ENCODE assay signal across 8 cellular contexts in the genomic region with DNA sequence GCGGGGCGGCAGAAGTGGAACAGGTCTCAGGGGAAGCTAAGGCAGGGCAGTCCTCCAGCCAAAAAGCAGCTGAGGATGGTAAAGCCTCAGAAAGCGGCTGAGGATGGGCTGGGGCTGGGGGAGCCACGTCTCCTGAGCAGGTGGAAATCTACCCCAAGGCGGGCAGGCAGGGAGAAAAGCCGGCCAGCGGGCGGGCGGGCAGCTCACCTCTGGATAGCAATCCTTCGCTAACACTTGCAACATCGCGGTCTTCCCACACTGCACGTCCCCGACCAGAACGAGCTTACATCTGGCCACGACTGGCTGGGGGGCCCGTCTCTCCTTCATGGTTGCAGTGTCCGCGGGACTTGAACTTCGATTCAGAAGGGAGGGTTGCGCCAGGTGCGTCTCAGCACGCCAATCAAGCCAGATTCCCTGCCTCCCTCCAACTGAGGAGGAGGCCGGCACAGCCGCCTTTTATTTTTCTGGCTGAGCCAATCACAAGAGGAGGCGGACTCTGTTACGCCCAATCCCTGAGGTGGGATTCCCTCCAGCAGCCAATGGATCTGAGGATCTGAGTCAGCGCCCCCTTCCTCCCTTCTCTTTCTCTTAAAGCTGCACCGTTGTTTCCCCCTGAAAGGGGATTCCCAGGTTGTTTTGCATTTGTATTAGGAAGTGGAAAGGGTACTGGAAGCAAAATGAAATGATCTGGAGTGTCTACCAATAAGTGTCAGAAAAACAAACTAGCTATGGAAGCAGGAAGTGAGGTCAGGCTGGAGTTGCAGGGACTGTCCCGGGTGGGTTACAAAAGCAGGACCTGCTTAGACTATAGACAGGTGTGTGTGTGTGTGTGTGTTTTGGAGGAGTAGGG. TPM values are rescaled to one million over a fixed set of nuclear protein-coding genes. Genes with fewer than 3 reads are reported as not detected.
DNase-seq lines count a peak whose midpoint lies in the region; ATAC-seq, FAIRE-seq and TF ChIP-seq lines count a peak whose summit lies in the region.

A gene (minus strand): TSS at position 430 of the 850 bp plus-strand sequence. CDS start 103 bp downstream, at position 327.

- TF ChIP-seq CTCF in C4-2B (conservative IDR thresholded peaks at IDR 0.05) = no peak
- 0 out of 2 replicates have a peak, but pooled peaks have one; percentile 2 for TF ChIP-seq CTCF in HepG2 (CRISPR knock-in tag; IDR thresholded peaks at IDR 0.05)

- TF ChIP-seq POLR2A in HepG2 (IDR thresholded peaks at IDR 0.05; ENCODE audit: insufficient read depth in 1 of 2, low read depth in 2 of 2, low read length in 2 of 2) = peak; percentile 99

- no peak within 1 kb of the TSS for H2AFZ ChIP-seq in HepG2 (ENCODE audit: low read length)

- TSS peak; percentile 79 for BruUV-seq in HepG2 (replicated peaks; lab: Mats Ljungman, UMichigan)

- H3K9me3 ChIP-seq in HepG2 (ENCODE audit: low read length) = no peaks in the 10 kb centered on the region

- peak within 1 kb of the TSS; percentile 64 for H3K9ac ChIP-seq in HepG2 (ENCODE audit: insufficient read depth, low read depth, low read length)

- H3K4me3 ChIP-seq in HepG2 (replicated peaks in 1 of 3; ENCODE audit: insufficient read depth in 1 of 3, low read depth in 2 of 3, low read length in 3 of 3) = peak within 1 kb of the TSS; percentile 59 to 82 (median 76)

- DNase-seq in NCI-H69 (lab: John Stamatoyannopoulos, UW) = peak; percentile 98
- peak; percentile 85 to 89 for DNase-seq in activated CD4-positive, alpha-beta T cell treated with anti-CD3 and anti-CD28 coated beads, Interleukin-2, amount 50 U/mL, for 48 hours
- DNase-seq in dermis microvascular lymphatic vessel endothelial cell (ENCODE audit: low read depth in 2 of 2) = peak; percentile 93 to 98
- peak; percentile 94 for DNase-seq in HepG2 (ENCODE audit: low spot score)
- DNase-seq in stimulated activated CD4-positive, alpha-beta T cell treated with anti-CD3 and anti-CD28 coated beads, Interleukin-2, amount 100 ng/mL, for 48 hours = peak; percentile 75 to 78

- H3K4me1 ChIP-seq in HepG2 (ENCODE audit: insufficient read depth, low read length) = peaks cover 39% of the 10 kb centered on the region

- peaks cover 0 to 1% of the 10 kb centered on the region in 2 experiments; a peak in 1 of 5 replicates for H3K36me3 ChIP-seq in HepG2 (replicated peaks in 1 of 2; ENCODE audit: control insufficient read depth in 1 of 2, insufficient read depth in 2 of 2, low read length in 2 of 2)

- peak; percentile 94 for FAIRE-seq in HepG2 (lab: Jason Lieb, UNC)

- intact Hi-C loops in HepG2 (cut with micrococcal nuclease; ENCODE audit: unreplicated experiment) = loop anchor here (1.0 to 2.0 kb wide), 2 partner anchors 13 to 17 kb away; a partner anchor contains a TSS

- CTCF ChIA-PET in HepG2 (lab: Yijun Ruan, JAX; ENCODE audit: low intra/inter-chr PET ratio, low total read pairs) = no interaction called here

- TF ChIP-seq EP300 in HepG2 (IDR thresholded peaks at IDR 0.05; ENCODE audit: low read depth in 2 of 2, low read length in 2 of 2) (no peak), HepG2 (CRISPR knock-in tag; IDR thresholded peaks at IDR 0.05; ENCODE audit: borderline replicate concordance) (no peak)

- peak; percentile 91 for ATAC-seq in GM19372 (IDR thresholded peaks at IDR 0.05; ENCODE audit: low read depth, unreplicated experiment)
- peak; percentile 91 for ATAC-seq in HG03521 (IDR thresholded peaks at IDR 0.05; ENCODE audit: unreplicated experiment)
- peak; percentile 92 for ATAC-seq in HepG2

- H3K4me2 ChIP-seq in HepG2 (ENCODE audit: low read depth, low read length) = peak within 1 kb of the TSS; percentile 90

- no peaks in the 10 kb centered on the region for H3K79me2 ChIP-seq in HepG2 (ENCODE audit: insufficient read depth, low read length)

- POLR2A ChIA-PET in HepG2 (lab: Yijun Ruan, JAX) = interaction anchor here (0.7 to 3.9 kb wide), 33 partner anchors 8 to 266 kb away, joined by 3 to 115 read pairs (median 4); a partner anchor contains a TSS

- peak within 1 kb of the TSS; percentile 44 for H3K27ac ChIP-seq in C4-2B
- peak within 1 kb of the TSS; percentile 46 for H3K27ac ChIP-seq in HepG2 (ENCODE audit: extremely low read length, insufficient read depth, low read length)

- H3K27me3 ChIP-seq in HepG2 (ENCODE audit: control insufficient read depth in 1 of 2, insufficient read depth in 2 of 2, low read length in 2 of 2) = no peaks in the 10 kb centered on the region; a peak in 1 of 5 replicates

- no peak for TF ChIP-seq RAD21 in HepG2 (CRISPR knock-in tag; IDR thresholded peaks at IDR 0.05)

- no peaks in the 10 kb centered on the region for H4K20me1 ChIP-seq in HepG2 (ENCODE audit: insufficient read depth, low read length)

- in situ Hi-C loops in HepG2 (cut with HindIII; ENCODE audit: extremely low pct_ligation_motif_present, low pct_unique_long_range_greater_than_20kb) = no loop called here

- WGBS in HepG2 (ENCODE audit: low lambda C conversion rate) = 3% methylated on average over 7 of the region's 30 CpGs

TF ChIP-seq in HepG2, 621 proteins besides CTCF, POLR2A, EP300 and RAD21 (continues in another document):
- TF ChIP-seq CEBPG (CRISPR knock-in tag; IDR thresholded peaks at IDR 0.05) (0 out of 2 replicates have a peak, but pooled peaks have one; percentile 27), RFX1 (IDR thresholded peaks at IDR 0.05) (no peak), DR1 (CRISPR knock-in tag; IDR thresholded peaks at IDR 0.05) (peak; percentile 87), ZNF772 (CRISPR knock-in tag; IDR thresholded peaks at IDR 0.05) (no peak)
- TF ChIP-seq, protein P1, sequence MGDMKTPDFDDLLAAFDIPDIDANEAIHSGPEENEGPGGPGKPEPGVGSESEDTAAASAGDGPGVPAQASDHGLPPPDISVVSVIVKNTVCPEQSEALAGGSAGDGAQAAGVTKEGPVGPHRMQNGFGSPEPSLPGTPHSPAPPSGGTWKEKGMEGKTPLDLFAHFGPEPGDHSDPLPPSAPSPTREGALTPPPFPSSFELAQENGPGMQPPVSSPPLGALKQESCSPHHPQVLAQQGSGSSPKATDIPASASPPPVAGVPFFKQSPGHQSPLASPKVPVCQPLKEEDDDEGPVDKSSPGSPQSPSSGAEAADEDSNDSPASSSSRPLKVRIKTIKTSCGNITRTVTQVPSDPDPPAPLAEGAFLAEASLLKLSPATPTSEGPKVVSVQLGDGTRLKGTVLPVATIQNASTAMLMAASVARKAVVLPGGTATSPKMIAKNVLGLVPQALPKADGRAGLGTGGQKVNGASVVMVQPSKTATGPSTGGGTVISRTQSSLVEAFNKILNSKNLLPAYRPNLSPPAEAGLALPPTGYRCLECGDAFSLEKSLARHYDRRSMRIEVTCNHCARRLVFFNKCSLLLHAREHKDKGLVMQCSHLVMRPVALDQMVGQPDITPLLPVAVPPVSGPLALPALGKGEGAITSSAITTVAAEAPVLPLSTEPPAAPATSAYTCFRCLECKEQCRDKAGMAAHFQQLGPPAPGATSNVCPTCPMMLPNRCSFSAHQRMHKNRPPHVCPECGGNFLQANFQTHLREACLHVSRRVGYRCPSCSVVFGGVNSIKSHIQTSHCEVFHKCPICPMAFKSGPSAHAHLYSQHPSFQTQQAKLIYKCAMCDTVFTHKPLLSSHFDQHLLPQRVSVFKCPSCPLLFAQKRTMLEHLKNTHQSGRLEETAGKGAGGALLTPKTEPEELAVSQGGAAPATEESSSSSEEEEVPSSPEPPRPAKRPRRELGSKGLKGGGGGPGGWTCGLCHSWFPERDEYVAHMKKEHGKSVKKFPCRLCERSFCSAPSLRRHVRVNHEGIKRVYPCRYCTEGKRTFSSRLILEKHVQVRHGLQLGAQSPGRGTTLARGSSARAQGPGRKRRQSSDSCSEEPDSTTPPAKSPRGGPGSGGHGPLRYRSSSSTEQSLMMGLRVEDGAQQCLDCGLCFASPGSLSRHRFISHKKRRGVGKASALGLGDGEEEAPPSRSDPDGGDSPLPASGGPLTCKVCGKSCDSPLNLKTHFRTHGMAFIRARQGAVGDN (CRISPR knock-in tag; IDR thresholded peaks at IDR 0.05) = peak; percentile 72

RNA-seq across cellular contexts. Expression of the gene that starts here (rescaled TPM):
- total RNA-seq in dermis microvascular lymphatic vessel endothelial cell (3.2 and 6.1 TPM in 2 replicates), HepG2 (2016; rRNA removed; fragmentation: Illumina TruSeq; extraction: Trizol) (1.8 and 2.2 TPM in 2 replicates)
- 0.88 and 1.9 TPM in 2 replicates for total RNA-seq in HepG2 (2016; cell fraction: cytosol; rRNA removed; fragmentation: Illumina TruSeq; extraction: Trizol; ENCODE audit: low read depth)
- total RNA-seq in HepG2 (2016; cell fraction: insoluble cytoplasmic fraction; rRNA removed; fragmentation: Illumina TruSeq; extraction: Trizol) = 2.5 and 2.9 TPM in 2 replicates
- total RNA-seq in HepG2 (2016; cell fraction: membrane; rRNA removed; fragmentation: Illumina TruSeq; extraction: Trizol) = 1.2 and 1.4 TPM in 2 replicates
- 1.9 and 3.0 TPM in 2 replicates for total RNA-seq in HepG2 (2016; cell fraction: nucleus; rRNA removed; fragmentation: Illumina TruSeq; extraction: Trizol)
- 1.9 and 2.8 TPM in 2 replicates for polyA plus RNA-seq in HepG2 (2011; rRNA removed)
- polyA plus RNA-seq in HepG2 (2011; cell fraction: cytosol; rRNA removed) = 1.3 and 2.0 TPM in 2 replicates
- 1.8 and 1.9 TPM in 2 replicates for polyA plus RNA-seq in HepG2 (2011; cell fraction: nucleus; rRNA removed)
- polyA plus RNA-seq in HepG2 (2012) = 0.71 and 1.1 TPM in 2 replicates
- polyA plus RNA-seq in HepG2 (2016; cell fraction: cytosol; fragmentation: Illumina TruSeq; extraction: Trizol; ENCODE audit: low read depth) = 0.32 and 0.35 TPM in 2 replicates
- polyA plus RNA-seq in HepG2 (2016; cell fraction: insoluble cytoplasmic fraction; fragmentation: Illumina TruSeq; extraction: Trizol; ENCODE audit: low read depth) = 2.7 and 3.6 TPM in 2 replicates
- polyA plus RNA-seq in HepG2 (2016; cell fraction: membrane; fragmentation: Illumina TruSeq; extraction: Trizol; ENCODE audit: low read depth) = 0.64 and 0.78 TPM in 2 replicates
- polyA plus RNA-seq in HepG2 (2016; cell fraction: nucleus; fragmentation: Illumina TruSeq; extraction: Trizol; ENCODE audit: insufficient read depth, low read depth) = 3.6 and 3.8 TPM in 2 replicates
- polyA minus RNA-seq in HepG2 (2011; rRNA and poly(A)+ RNA removed; ENCODE audit: low replicate concordance) = 1.0 and 2.6 TPM in 2 replicates
- polyA minus RNA-seq in HepG2 (2011; cell fraction: cytosol; rRNA and poly(A)+ RNA removed) = 0.59 and 1.2 TPM in 2 replicates
- 0.90 and 3.6 TPM in 2 replicates for polyA minus RNA-seq in HepG2 (2011; cell fraction: nucleus; rRNA and poly(A)+ RNA removed)

Comparison
In these comparisons a context has a peak if more than half of its experiments do, and no peak if none do; other contexts are left out.
1. Peak in every context shown above with its lines: DNase-seq, ATAC-seq, H3K4me3 ChIP-seq and H3K27ac ChIP-seq.